Comparison of ENCODE assay signal across 1 cellular context in genomic region chr1:247330548-247331171, GRCh38.
TF ChIP-seq lines count a peak whose summit lies in the region.

No MANE protein-coding gene starts in this region.

TF ChIP-seq in H1, 55 proteins besides CTCF, POLR2A, EP300 and RAD21 (continued from another document):
- no peak for TF ChIP-seq PHF8 (conservative IDR thresholded peaks at IDR 0.05; ENCODE audit: low read depth, low read length)
